8 cellular contexts compared by ENCODE assay signal in genomic region chr17:82065638-82066303, GRCh38. TPM values are rescaled to one million over a fixed set of nuclear protein-coding genes. Genes with fewer than 3 reads are reported as not detected.
DNase-seq lines count a peak whose midpoint lies in the region; ATAC-seq and TF ChIP-seq lines count a peak whose summit lies in the region.

Gene DUS1L (minus strand): TSS chr17:82065804. CDS start chr17:82065059, 745 bp downstream.

- POLR2A ChIA-PET in RWPE1 (lab: Yijun Ruan, JAX; ENCODE audit: low non-redundant PET) = interaction anchor here (0.6 to 1.0 kb wide), 2 partner anchors 16 to 22 kb away, joined by 3 read pairs; no protein-coding TSS in a partner anchor

- ATAC-seq in HG03025 (IDR thresholded peaks at IDR 0.05; ENCODE audit: low FRiP score, unreplicated experiment) = peak; percentile 55
- peak; percentile 89 for ATAC-seq in gastroesophageal sphincter

- TF ChIP-seq POLR2A in gastroesophageal sphincter (IDR thresholded peaks at IDR 0.05) = peak; percentile 23 to 69

- H3K4me1 ChIP-seq in gastroesophageal sphincter = peaks cover 0 to 29% (median 19%) of the 10 kb centered on the region in 3 donors

- DNase-seq in NCI-H146 (lab: John Stamatoyannopoulos, UW) = peak; percentile 43
- DNase-seq in NCI-H146 treated with DMSO at 0.1 percent for 48 hours (lab: John Stamatoyannopoulos, UW; ENCODE audit: unreplicated experiment) = no peak
- DNase-seq in RWPE1 (ENCODE audit: low spot score) = peak; percentile 69
- DNase-seq in activated naive CD4-positive, alpha-beta T cell (lab: John Stamatoyannopoulos, UW) = peak; percentile 37 to 69 (median 55)
- peak; percentile 30 for DNase-seq in occipital lobe (lab: John Stamatoyannopoulos, UW)
- peak; percentile 57 for DNase-seq in superior temporal gyrus (ENCODE audit: extremely low spot score)

- 31 to 100% methylated on average over 1 to 12 of the region's 88 CpGs for WGBS in gastroesophageal sphincter (ENCODE audit: low coverage in 1 of 2), 2 donors

- H3K9me3 ChIP-seq in gastroesophageal sphincter = no peaks in the 10 kb centered on the region

- peak within 1 kb of the TSS; percentile 72 to 85 for H3K4me3 ChIP-seq in gastroesophageal sphincter

- no peak for TF ChIP-seq EP300 in gastroesophageal sphincter (IDR thresholded peaks at IDR 0.05)

- no peaks in the 10 kb centered on the region for H3K27me3 ChIP-seq in gastroesophageal sphincter

- H3K27ac ChIP-seq in RWPE1 (peak within 1 kb of the TSS; percentile 79), gastroesophageal sphincter (peak within 1 kb of the TSS; percentile 62 to 95 (median 90))

- peaks cover 0 to 36% of the 10 kb centered on the region in 2 donors for H3K36me3 ChIP-seq in gastroesophageal sphincter

- TF ChIP-seq CTCF in RWPE1 (conservative IDR thresholded peaks at IDR 0.05; ENCODE audit: low read depth) (no peak), gastroesophageal sphincter (IDR thresholded peaks at IDR 0.05) (no peak)

- CTCF ChIA-PET in RWPE1 (lab: Yijun Ruan, JAX) = interaction anchor here (0.6 to 1.1 kb wide), 2 partner anchors 88 to 214 kb away, joined by 3 to 4 read pairs; no protein-coding TSS in a partner anchor

RNA-seq across cellular contexts. Expression of gene DUS1L, which starts in this region (rescaled TPM):
- total RNA-seq in gastroesophageal sphincter (10 to 100 TPM; 35.8 to 62.8 (median 52.9) TPM), occipital lobe (21.4 TPM)
